In genomic region chr12:21828779-21829178, GRCh38 we compare ENCODE assay signal across 18 cellular contexts. TPM values are rescaled to one million over a fixed set of nuclear protein-coding genes. Genes with fewer than 3 reads are reported as not detected.
DNase-seq lines count a peak whose midpoint lies in the region; ATAC-seq and TF ChIP-seq lines count a peak whose summit lies in the region.
"Had no signal": no experiment of that assay in that cellular context is flagged by ENCODE, and none has a peak within 500 bp of the region (broad histone marks: within the 10 kb centered on the region; RNA-seq: fewer than 3 reads in every experiment).

No MANE protein-coding gene starts in this region.

- TF ChIP-seq POLR2A in body of pancreas (IDR thresholded peaks at IDR 0.05) (no peak), right lobe of liver (IDR thresholded peaks at IDR 0.05) (no peak)

- POLR2A ChIA-PET in naive thymus-derived CD8-positive, alpha-beta T cell (lab: Charles Lee) = no interaction called here
- POLR2A ChIA-PET in T-cell (lab: Charles Lee) = no interaction called here

- H3K9me3 Mint-ChIP-seq in naive thymus-derived CD8-positive, alpha-beta T cell = peaks cover 0 to 3% (median 0%) of the 10 kb centered on the region in 9 donors
- H3K9me3 Mint-ChIP-seq in T-cell = no peaks in the 10 kb centered on the region
- H3K9me3 Mint-ChIP-seq: activated CD4-positive, alpha-beta T cell treated with anti-CD3 and anti-CD28 coated beads, Interleukin-2, amount 10 ng/mL, durations not matched to agents 7 days and 5 days; activated T-cell treated with anti-CD3 and anti-CD28 coated beads, Interleukin-2, amount 50 U/mL, for 72 hours; CD8-positive, alpha-beta T cell had no signal

- ATAC-seq in body of pancreas = peak; percentile 70
- peak; percentile 74 to 85 (median 80) for ATAC-seq in right lobe of liver
- ATAC-seq in naive thymus-derived CD8-positive, alpha-beta T cell = no peak
- no peak for ATAC-seq in T-cell (replicated peaks in 1 of 4)
- ATAC-seq: activated T-cell treated with anti-CD3 and anti-CD28 coated beads, Interleukin-2, amount 50 U/mL, for 72 hours; CD8-positive, alpha-beta T cell; foreskin keratinocyte; K562 had no signal

- 31 to 40% methylated on average over 8 of the region's 8 CpGs for WGBS in body of pancreas, 2 donors
- WGBS in right lobe of liver (ENCODE audit: insufficient coverage, low coverage, low lambda C conversion rate, missing lambda C conversion rate) = 21% methylated on average over 8 of the region's 8 CpGs

- H3K27ac ChIP-seq in body of pancreas (peak overlapping the region in 2 of 4 donors; percentile 48 to 54), right lobe of liver (peak overlapping the region; percentile 29 to 92 (median 91)), stomach smooth muscle (ENCODE audit: low read length) (peak overlapping the region; percentile 63)
- H3K27ac ChIP-seq: foreskin keratinocyte, parathyroid adenoma, RWPE1 had no signal

- H3K9me3 ChIP-seq in body of pancreas (no peaks in the 10 kb centered on the region), right lobe of liver (no peaks in the 10 kb centered on the region), stomach smooth muscle (ENCODE audit: control insufficient read depth in 2 of 2, low read length in 2 of 2) (no peaks in the 10 kb centered on the region)

- intact Hi-C loops in body of pancreas (cut with DNase I) = no loop called here
- intact Hi-C loops in right lobe of liver (cut with DNase I) = no loop called here

- H3K36me3 ChIP-seq in body of pancreas (replicated peaks in 1 of 2; ENCODE audit: insufficient read depth in 1 of 2, low read depth in 2 of 2) = no peaks in the 10 kb centered on the region
- H3K36me3 ChIP-seq in right lobe of liver = peaks cover 0 to 3% (median 0%) of the 10 kb centered on the region in 4 donors
- H3K36me3 ChIP-seq in stomach smooth muscle (ENCODE audit: control insufficient read depth in 2 of 2, insufficient read depth in 2 of 2, low read length in 2 of 2) = no peaks in the 10 kb centered on the region

- H3K27me3 ChIP-seq in body of pancreas = no peaks in the 10 kb centered on the region
- no peaks in the 10 kb centered on the region for H3K27me3 ChIP-seq in right lobe of liver
- no peaks in the 10 kb centered on the region for H3K27me3 ChIP-seq in stomach smooth muscle (ENCODE audit: control insufficient read depth in 1 of 2, insufficient read depth in 2 of 2, low read length in 2 of 2)
- H3K27me3 ChIP-seq: foreskin keratinocyte had no signal

- peaks cover 0 to 2% (median 0%) of the 10 kb centered on the region in 4 donors for H3K4me1 Mint-ChIP-seq in naive thymus-derived CD8-positive, alpha-beta T cell
- no peaks in the 10 kb centered on the region for H3K4me1 Mint-ChIP-seq in T-cell
- H3K4me1 Mint-ChIP-seq: activated CD4-positive, alpha-beta T cell treated with anti-CD3 and anti-CD28 coated beads, Interleukin-2, amount 10 ng/mL, durations not matched to agents 7 days and 5 days had no signal

- CTCF ChIA-PET in T-cell (lab: Charles Lee) = no interaction called here

- no peak overlapping the region for H3K4me3 Mint-ChIP-seq in naive thymus-derived CD8-positive, alpha-beta T cell
- H3K4me3 Mint-ChIP-seq in T-cell = no peak overlapping the region
- H3K4me3 Mint-ChIP-seq: activated CD4-positive, alpha-beta T cell treated with anti-CD3 and anti-CD28 coated beads, Interleukin-2, amount 10 ng/mL, durations not matched to agents 7 days and 5 days; activated T-cell treated with anti-CD3 and anti-CD28 coated beads, Interleukin-2, amount 50 U/mL, for 72 hours; CD8-positive, alpha-beta T cell had no signal

- H3K27ac Mint-ChIP-seq in naive thymus-derived CD8-positive, alpha-beta T cell = no peak overlapping the region
- H3K27ac Mint-ChIP-seq in T-cell = no peak overlapping the region
- H3K27ac Mint-ChIP-seq: activated CD4-positive, alpha-beta T cell treated with anti-CD3 and anti-CD28 coated beads, Interleukin-2, amount 10 ng/mL, durations not matched to agents 7 days and 5 days; activated T-cell treated with anti-CD3 and anti-CD28 coated beads, Interleukin-2, amount 50 U/mL, for 72 hours; CD8-positive, alpha-beta T cell had no signal

- DNase-seq in HuH-7 (ENCODE audit: low spot score) (peak; percentile 16), body of pancreas (peak; percentile 21 to 61 (median 43)), right lobe of liver (peak in 1 of 3 donors; percentile 73), GDM1 (lab: John Stamatoyannopoulos, UW) (no peak), T-cell (no peak)
- no peak for DNase-seq in naive thymus-derived CD8-positive, alpha-beta T cell
- no peak for DNase-seq in central memory CD4-positive, alpha-beta T cell
- DNase-seq: activated CD4-positive, alpha-beta T cell treated with anti-CD3 and anti-CD28 coated beads, Interleukin-2, amount 10 ng/mL, durations not matched to agents 7 days and 5 days; activated T-cell treated with anti-CD3 and anti-CD28 coated beads, Interleukin-2, amount 50 U/mL, for 72 hours; CD8-positive, alpha-beta T cell; foreskin keratinocyte; GOT3; NCI-H1417 treated with DMSO at 0.1 percent for 48 hours had no signal

- no peak for TF ChIP-seq CTCF in body of pancreas (IDR thresholded peaks at IDR 0.05)
- TF ChIP-seq CTCF in right lobe of liver (IDR thresholded peaks at IDR 0.05) = no peak

- H3K36me3 Mint-ChIP-seq in naive thymus-derived CD8-positive, alpha-beta T cell = no peaks in the 10 kb centered on the region
- H3K36me3 Mint-ChIP-seq in T-cell = no peaks in the 10 kb centered on the region
- H3K36me3 Mint-ChIP-seq: CD8-positive, alpha-beta T cell had no signal

- peaks cover 0 to 22% (median 14%) of the 10 kb centered on the region in 5 donors for H3K27me3 Mint-ChIP-seq in naive thymus-derived CD8-positive, alpha-beta T cell
- peaks cover 10 to 15% of the 10 kb centered on the region in 2 donors for H3K27me3 Mint-ChIP-seq in T-cell
- H3K27me3 Mint-ChIP-seq: activated CD4-positive, alpha-beta T cell treated with anti-CD3 and anti-CD28 coated beads, Interleukin-2, amount 10 ng/mL, durations not matched to agents 7 days and 5 days had no signal

- H3K4me1 ChIP-seq in body of pancreas = peaks cover 23% of the 10 kb centered on the region
- H3K4me1 ChIP-seq in right lobe of liver = peaks cover 0 to 48% (median 13%) of the 10 kb centered on the region in 4 donors
- peaks cover 22% of the 10 kb centered on the region for H3K4me1 ChIP-seq in stomach smooth muscle (ENCODE audit: control insufficient read depth, insufficient read depth, low read length)
- H3K4me1 ChIP-seq: foreskin keratinocyte, parathyroid adenoma had no signal

- H3K9ac ChIP-seq in stomach smooth muscle (ENCODE audit: low read length in 2 of 2) = no peak overlapping the region
- H3K9ac ChIP-seq: parathyroid adenoma had no signal

- H3K4me3 ChIP-seq in body of pancreas (no peak overlapping the region), right lobe of liver (peak overlapping the region in 1 of 3 donors; percentile 3), stomach smooth muscle (ENCODE audit: low read length in 2 of 2) (peak overlapping the region in 1 of 2 donors; percentile 50)
- H3K4me3 ChIP-seq: K562 had no signal

RNA-seq across cellular contexts. Expression of gene KCNJ8, which starts 54.3 kb away (rescaled TPM):
- total RNA-seq in body of pancreas = 10 to 100 TPM; 15.2 to 26.2 TPM
- 10 to 100 TPM in 5 of 6 experiments, 1 to 10 TPM in 1; 9.1 to 37.5 (median 25.4) TPM for total RNA-seq in right lobe of liver
- not detected for total RNA-seq in naive thymus-derived CD8-positive, alpha-beta T cell
- polyA plus RNA-seq in naive thymus-derived CD8-positive, alpha-beta T cell = not detected
- total RNA-seq in T-cell = under 1 TPM in 1 of 5 donors, not detected in 4; 0.41 TPM
- total RNA-seq: activated CD4-positive, alpha-beta T cell treated with anti-CD3 and anti-CD28 coated beads, Interleukin-2, amount 10 ng/mL, durations not matched to agents 7 days and 5 days; activated T-cell treated with anti-CD3 and anti-CD28 coated beads, Interleukin-2, amount 50 U/mL, for 72 hours; CD8-positive, alpha-beta T cell; foreskin keratinocyte; mononuclear cell had no signal
- polyA plus RNA-seq: foreskin keratinocyte had no signal

Comparison
In these comparisons a context has a peak if more than half of its experiments do, and no peak if none do; other contexts are left out.
1. DNase-seq: peak in HuH-7 (single experiment) and body of pancreas (4 of 4); none in naive thymus-derived CD8-positive, alpha-beta T cell (0 of 10), GDM1 (single experiment), central memory CD4-positive, alpha-beta T cell (single experiment) and T-cell (0 of 34).
2. ATAC-seq: peak in body of pancreas (single experiment) and right lobe of liver (4 of 4); none in naive thymus-derived CD8-positive, alpha-beta T cell (0 of 2) and T-cell (0 of 4).
3. RNA of gene KCNJ8, which starts 54.3 kb away (total RNA-seq): 9.1 to 37.5 TPM in right lobe of liver and 15.2 to 26.2 TPM in body of pancreas; not detected in naive thymus-derived CD8-positive, alpha-beta T cell and 0.41 TPM in T-cell; every median in the first group is over 4 times any median in the second.